22 cellular contexts compared by ENCODE assay signal in genomic region chr5:96121362-96121761, GRCh38.
"Had no signal": no experiment of that assay in that cellular context is flagged by ENCODE, and none has a peak within 500 bp of the region (broad histone marks: within the 10 kb centered on the region; RNA-seq: fewer than 3 reads in every experiment).

No MANE protein-coding gene starts in this region.

- H3K4me1 ChIP-seq: testis had no signal

- H3K4me3 ChIP-seq: gastrocnemius medialis, mucosa of descending colon, prostate gland, right atrium auricular region, skin epidermis, testis, upper lobe of left lung had no signal

- H3K4me1 Mint-ChIP-seq: naive B cell; neural crest cell; stimulated activated naive CD8-positive, alpha-beta T cell treated with anti-CD3 and anti-CD28 coated beads, Interleukin-15, amount 100 ng/mL, for 72 hours had no signal

- H3K36me3 Mint-ChIP-seq: naive B cell had no signal

- H3K4me3 Mint-ChIP-seq: activated CD8-positive, alpha-beta T cell treated with anti-CD3 and anti-CD28 coated beads for 36 hours; activated T-cell treated with anti-CD3 and anti-CD28 coated beads, Interleukin-2, amount 50 U/mL, for 24 hours; dendritic cell treated with granulocyte-macrophage colony-stimulating factor and Interleukin-4, amounts not matched to agents 40 ng/mL and 50 ng/mL, for 4 days; naive B cell; neural crest cell; stimulated activated naive CD8-positive, alpha-beta T cell treated with anti-CD3 and anti-CD28 coated beads, Interleukin-15, amount 100 ng/mL, for 72 hours had no signal

- H3K9me3 ChIP-seq: gastrocnemius medialis, mucosa of descending colon, prostate gland, right atrium auricular region, testis, upper lobe of left lung had no signal

- H3K27ac Mint-ChIP-seq: activated CD8-positive, alpha-beta T cell treated with anti-CD3 and anti-CD28 coated beads for 36 hours; activated T-cell treated with anti-CD3 and anti-CD28 coated beads, Interleukin-2, amount 50 U/mL, for 24 hours; dendritic cell treated with granulocyte-macrophage colony-stimulating factor and Interleukin-4, amounts not matched to agents 40 ng/mL and 50 ng/mL, for 4 days; naive B cell; stimulated activated naive CD8-positive, alpha-beta T cell treated with anti-CD3 and anti-CD28 coated beads, Interleukin-15, amount 100 ng/mL, for 72 hours had no signal

- H3K27ac ChIP-seq: gastrocnemius medialis, prostate gland, right atrium auricular region, testis, upper lobe of left lung had no signal

- H3K27me3 ChIP-seq: gastrocnemius medialis, right atrium auricular region, testis, upper lobe of left lung had no signal

- H3K36me3 ChIP-seq: gastrocnemius medialis, prostate gland, right atrium auricular region, upper lobe of left lung had no signal

- H3K9me3 Mint-ChIP-seq: activated CD8-positive, alpha-beta T cell treated with anti-CD3 and anti-CD28 coated beads for 36 hours; activated T-cell treated with anti-CD3 and anti-CD28 coated beads, Interleukin-2, amount 50 U/mL, for 24 hours; dendritic cell treated with granulocyte-macrophage colony-stimulating factor and Interleukin-4, amounts not matched to agents 40 ng/mL and 50 ng/mL, for 4 days; naive B cell; neural crest cell; stimulated activated naive CD8-positive, alpha-beta T cell treated with anti-CD3 and anti-CD28 coated beads, Interleukin-15, amount 100 ng/mL, for 72 hours had no signal

- ATAC-seq: activated CD8-positive, alpha-beta T cell treated with anti-CD3 and anti-CD28 coated beads for 36 hours; gastrocnemius medialis; left ventricle myocardium superior; mucosa of descending colon; stimulated activated naive CD8-positive, alpha-beta T cell treated with anti-CD3 and anti-CD28 coated beads, Interleukin-15, amount 100 ng/mL, for 72 hours had no signal

- H3K27me3 Mint-ChIP-seq: dendritic cell treated with granulocyte-macrophage colony-stimulating factor and Interleukin-4, amounts not matched to agents 40 ng/mL and 50 ng/mL, for 4 days had no signal

- DNase-seq: activated CD4-positive, alpha-beta T cell treated with anti-CD3 and anti-CD28 coated beads for 48 hours; activated CD4-positive, CD25-positive, alpha-beta regulatory T cell; activated CD8-positive, alpha-beta T cell treated with anti-CD3 and anti-CD28 coated beads for 36 hours; activated effector memory CD4-positive, alpha-beta T cell treated with Interleukin-2 at 50 U/mL for 16 hours; activated naive CD4-positive, alpha-beta T cell treated with anti-CD3 and anti-CD28 coated beads, Interleukin-2, amount 50 U/mL, for 16 hours; activated T-cell treated with anti-CD3 and anti-CD28 coated beads, Interleukin-2, amount 50 U/mL, for 24 hours; effector CD8-positive, alpha-beta T cell; gastrocnemius medialis; head of caudate nucleus; left ventricle myocardium superior; mesenchymal stem cell; mucosa of descending colon; naive B cell; stimulated activated naive CD8-positive, alpha-beta T cell treated with anti-CD3 and anti-CD28 coated beads, Interleukin-15, amount 100 ng/mL, for 72 hours; T1000; testis; upper lobe of left lung had no signal
